In genomic region chr18:79093986-79094385, GRCh38 we compare ENCODE assay signal across 23 cellular contexts.
"Had no signal": no experiment of that assay in that cellular context is flagged by ENCODE, and none has a peak within 500 bp of the region (broad histone marks: within the 10 kb centered on the region; RNA-seq: fewer than 3 reads in every experiment).

No MANE protein-coding gene starts in this region.

- H3K27me3 ChIP-seq: cardiac muscle cell, pancreas, right atrium auricular region, thyroid gland, upper lobe of right lung had no signal

- H3K9me3 Mint-ChIP-seq: natural killer cell treated with Interleukin-12 subunit alpha and Interleukin-12 subunit beta and Interleukin-15 and Interleukin-18, amount 100 ng/mL, for 72 hours had no signal

- H3K9me3 ChIP-seq: pancreas, right atrium auricular region, thyroid gland, upper lobe of right lung had no signal

- H3K36me3 ChIP-seq: cardiac muscle cell, pancreas, right atrium auricular region, thyroid gland, upper lobe of right lung had no signal

- H3K4me3 ChIP-seq: cardiac muscle cell, pancreas, psoas muscle, right atrium auricular region, thyroid gland, upper lobe of right lung had no signal

- H3K4me3 Mint-ChIP-seq: activated B cell treated with CpG ODN at 0.5 μM for 24 hours; activated CD4-positive, alpha-beta memory T cell treated with anti-CD3 and anti-CD28 coated beads for 36 hours; activated naive CD4-positive, alpha-beta T cell treated with anti-CD3 and anti-CD28 coated beads for 36 hours; activated naive CD8-positive, alpha-beta T cell treated with anti-CD3 and anti-CD28 coated beads, Interleukin-2, amount 10 ng/mL, durations not matched to agents 7 days and 5 days; natural killer cell treated with Interleukin-12 subunit alpha and Interleukin-12 subunit beta and Interleukin-15 and Interleukin-18, amount 100 ng/mL, for 72 hours; stimulated activated naive CD8-positive, alpha-beta T cell treated with anti-CD3 and anti-CD28 coated beads, Interleukin-15, Interleukin-2, amounts not matched to agents 100 ng/mL and 50 ng/mL, for 24 hours; T-helper 1 cell treated with Interleukin-12 subunit alpha and Interleukin-12 subunit beta and Interleukin-4 antibody, amounts not matched to agents 30 μg/mL and 1 μg/mL, for 36 hours had no signal

- DNase-seq: activated B cell treated with CpG ODN at 0.5 μM for 24 hours; activated CD4-positive, alpha-beta memory T cell treated with anti-CD3 and anti-CD28 coated beads for 36 hours; activated CD4-positive, alpha-beta T cell treated with anti-CD3 and anti-CD28 coated beads for 4 hours; activated effector memory CD4-positive, alpha-beta T cell treated with Interleukin-2 at 50 U/mL for 16 hours; activated naive CD4-positive, alpha-beta T cell treated with anti-CD3 and anti-CD28 coated beads for 36 hours; activated naive CD8-positive, alpha-beta T cell treated with anti-CD3 and anti-CD28 coated beads, Interleukin-2, amount 10 ng/mL, durations not matched to agents 7 days and 5 days; activated T-cell treated with anti-CD3 and anti-CD28 coated beads, Interleukin-2, amount 50 U/mL, for 48 hours; amniotic stem cell; hippocampal formation; left ventricle myocardium superior; midbrain; pancreas; psoas muscle; stimulated activated CD4-positive, alpha-beta T cell treated with anti-CD3 and anti-CD28 coated beads, Interleukin-4, amount 100 ng/mL, for 24 hours; substantia nigra; T1000; thyroid gland; upper lobe of right lung had no signal

- H3K4me1 ChIP-seq: pancreas, right atrium auricular region, thyroid gland had no signal

- H3K27me3 Mint-ChIP-seq: activated B cell treated with CpG ODN at 0.5 μM for 24 hours; activated CD4-positive, alpha-beta memory T cell treated with anti-CD3 and anti-CD28 coated beads for 36 hours; activated naive CD8-positive, alpha-beta T cell treated with anti-CD3 and anti-CD28 coated beads, Interleukin-2, amount 10 ng/mL, durations not matched to agents 7 days and 5 days; natural killer cell treated with Interleukin-12 subunit alpha and Interleukin-12 subunit beta and Interleukin-15 and Interleukin-18, amount 100 ng/mL, for 72 hours; stimulated activated naive CD8-positive, alpha-beta T cell treated with anti-CD3 and anti-CD28 coated beads, Interleukin-15, Interleukin-2, amounts not matched to agents 100 ng/mL and 50 ng/mL, for 24 hours had no signal

- H3K27ac Mint-ChIP-seq: activated B cell treated with CpG ODN at 0.5 μM for 24 hours; activated CD4-positive, alpha-beta memory T cell treated with anti-CD3 and anti-CD28 coated beads for 36 hours; activated naive CD4-positive, alpha-beta T cell treated with anti-CD3 and anti-CD28 coated beads for 36 hours; activated naive CD8-positive, alpha-beta T cell treated with anti-CD3 and anti-CD28 coated beads, Interleukin-2, amount 10 ng/mL, durations not matched to agents 7 days and 5 days; natural killer cell treated with Interleukin-12 subunit alpha and Interleukin-12 subunit beta and Interleukin-15 and Interleukin-18, amount 100 ng/mL, for 72 hours; stimulated activated naive CD8-positive, alpha-beta T cell treated with anti-CD3 and anti-CD28 coated beads, Interleukin-15, Interleukin-2, amounts not matched to agents 100 ng/mL and 50 ng/mL, for 24 hours; T-helper 1 cell treated with Interleukin-12 subunit alpha and Interleukin-12 subunit beta and Interleukin-4 antibody, amounts not matched to agents 30 μg/mL and 1 μg/mL, for 36 hours had no signal

- H3K27ac ChIP-seq: cardiac muscle cell, pancreas, psoas muscle, right atrium auricular region, thyroid gland, upper lobe of right lung had no signal
